Comparison of ENCODE assay signal across 33 cellular contexts in the genomic region with DNA sequence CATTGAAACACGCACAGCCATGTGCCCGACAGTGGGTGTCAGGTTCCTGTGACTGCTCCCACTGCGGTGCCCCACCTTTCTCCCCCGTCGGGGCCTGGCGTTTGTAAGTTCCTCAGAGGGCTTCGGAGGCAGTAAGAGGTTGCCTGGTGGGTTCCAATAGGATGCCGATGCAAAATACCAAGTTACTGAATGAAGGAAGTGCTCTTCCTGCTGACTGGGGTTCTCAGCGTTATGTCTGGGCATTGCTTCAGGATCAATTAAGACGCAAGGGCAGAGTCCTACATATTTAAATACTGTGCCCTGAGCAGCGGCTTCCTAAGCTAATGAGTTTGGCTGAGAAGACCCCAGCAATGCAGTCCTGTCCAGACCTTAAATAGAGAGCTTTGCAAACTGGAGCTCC.
"Had no signal": no experiment of that assay in that cellular context is flagged by ENCODE, and none has a peak within 500 bp of the region (broad histone marks: within the 10 kb centered on the region; RNA-seq: fewer than 3 reads in every experiment).

No MANE protein-coding gene starts in this region.

- H3K4me1 ChIP-seq: adrenal gland, body of pancreas, breast epithelium had no signal

- H3K27ac Mint-ChIP-seq: activated CD8-positive, alpha-beta T cell treated with anti-CD3 and anti-CD28 coated beads for 36 hours; activated naive CD4-positive, alpha-beta T cell treated with anti-CD3 and anti-CD28 coated beads for 36 hours; activated naive CD4-positive, alpha-beta T cell treated with anti-CD3 and anti-CD28 coated beads, Interleukin-2, amount 50 U/mL, for 72 hours; activated T-cell treated with anti-CD3 and anti-CD28 coated beads, Interleukin-2, amount 50 U/mL, for 72 hours; activated T-helper 17 cell treated with anti-CD3 and anti-CD28 coated beads, Interleukin-2, amount 50 U/mL, for 72 hours; T-cell had no signal

- H3K36me3 Mint-ChIP-seq: activated naive CD4-positive, alpha-beta T cell treated with anti-CD3 and anti-CD28 coated beads, Interleukin-2, amount 50 U/mL, for 72 hours; T-cell had no signal

- DNase-seq: activated CD4-positive, alpha-beta T cell treated with anti-CD3 and anti-CD28 coated beads for 1 hour; activated CD4-positive, alpha-beta T cell treated with anti-CD3 and anti-CD28 coated beads for 48 hours; activated CD4-positive, alpha-beta T cell treated with anti-CD3 and anti-CD28 coated beads, Interleukin-2, amount 50 U/mL, for 4 hours; activated CD4-positive, CD25-positive, alpha-beta regulatory T cell; activated CD8-positive, alpha-beta T cell treated with anti-CD3 and anti-CD28 coated beads for 36 hours; activated gamma-delta T cell treated with Interleukin-2 at 50 U/mL for 16 hours; activated naive CD4-positive, alpha-beta T cell treated with anti-CD3 and anti-CD28 coated beads for 36 hours; activated T-cell treated with anti-CD3 and anti-CD28 coated beads, Interleukin-2, amount 50 U/mL, for 1 hour; activated T-cell treated with anti-CD3 and anti-CD28 coated beads, Interleukin-2, amount 50 U/mL, for 72 hours; adrenal gland; body of pancreas; NCI-H1092 treated with DMSO at 0.1 percent for 48 hours; NCI-H1417; NCI-H146; NCI-H187; NCI-H2029 treated with DMSO at 0.1 percent for 48 hours; NCI-H2107; NCI-H2171; NCI-H510A; NCI-H748 treated with DMSO at 0.1 percent for 48 hours; NK-92 treated with Interleukin-12 subunit alpha and Interleukin-12 subunit beta, amount 100 ng/mL, for 24 hours; PC-9; SIG-M5; T-cell; T-helper 2 cell; T-helper 9 cell had no signal

- H3K36me3 ChIP-seq: adrenal gland, breast epithelium had no signal

- H3K4me3 Mint-ChIP-seq: activated CD8-positive, alpha-beta T cell treated with anti-CD3 and anti-CD28 coated beads for 36 hours; activated naive CD4-positive, alpha-beta T cell treated with anti-CD3 and anti-CD28 coated beads for 36 hours; activated T-cell treated with anti-CD3 and anti-CD28 coated beads, Interleukin-2, amount 50 U/mL, for 72 hours; activated T-helper 17 cell treated with anti-CD3 and anti-CD28 coated beads, Interleukin-2, amount 50 U/mL, for 72 hours; T-cell had no signal

- H3K27ac ChIP-seq: adrenal gland, body of pancreas, breast epithelium, PC-9, RWPE1, VCaP had no signal

- H3K4me3 ChIP-seq: adrenal gland, body of pancreas, breast epithelium, PC-9 had no signal

- H3K27me3 ChIP-seq: adrenal gland, body of pancreas, breast epithelium had no signal

- H3K4me2 ChIP-seq: PC-9 had no signal

- H3K9me3 ChIP-seq: adrenal gland, body of pancreas, breast epithelium had no signal

- FAIRE-seq: astrocyte, RCC 7860 had no signal

- H2AFZ ChIP-seq: PC-9 had no signal

- H3K9me3 Mint-ChIP-seq: activated CD8-positive, alpha-beta T cell treated with anti-CD3 and anti-CD28 coated beads for 36 hours; activated naive CD4-positive, alpha-beta T cell treated with anti-CD3 and anti-CD28 coated beads for 36 hours; activated naive CD4-positive, alpha-beta T cell treated with anti-CD3 and anti-CD28 coated beads, Interleukin-2, amount 50 U/mL, for 72 hours; activated T-cell treated with anti-CD3 and anti-CD28 coated beads, Interleukin-2, amount 50 U/mL, for 72 hours; activated T-helper 17 cell treated with anti-CD3 and anti-CD28 coated beads, Interleukin-2, amount 50 U/mL, for 72 hours; T-cell had no signal
